21 cellular contexts compared by ENCODE assay signal in the genomic region with DNA sequence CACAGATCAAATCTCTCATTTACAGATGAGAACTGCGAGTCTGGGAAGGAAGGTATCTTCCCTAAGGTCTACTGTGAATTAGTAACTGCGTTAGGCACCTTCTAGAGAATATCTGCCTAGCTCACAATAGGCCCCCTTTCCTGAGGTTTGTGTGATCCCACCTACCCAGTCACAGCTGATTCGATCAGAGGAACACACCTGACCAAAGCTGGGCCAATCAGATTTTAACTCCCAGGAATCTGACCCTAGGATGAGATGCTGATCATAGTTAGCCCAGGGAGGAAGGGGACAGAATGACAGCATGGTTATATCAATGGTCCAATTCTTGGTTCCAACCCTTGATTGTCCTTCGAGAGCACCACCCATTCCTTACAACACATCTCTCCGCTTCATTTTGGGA. TPM values are rescaled to one million over a fixed set of nuclear protein-coding genes. Genes with fewer than 3 reads are reported as not detected.
DNase-seq lines count a peak whose midpoint lies in the region; ATAC-seq and TF ChIP-seq lines count a peak whose summit lies in the region.
"Had no signal": no experiment of that assay in that cellular context is flagged by ENCODE, and none has a peak within 500 bp of the region (broad histone marks: within the 10 kb centered on the region; RNA-seq: fewer than 3 reads in every experiment).

No MANE protein-coding gene starts in this region.

- H3K4me3 Mint-ChIP-seq in Caco-2 (ENCODE audit: unreplicated experiment): peak overlapping the region; percentile 37

- H3K9me3 ChIP-seq in SK-N-SH (no peaks in the 10 kb centered on the region), Caco-2 (no peaks in the 10 kb centered on the region)
- H3K9me3 ChIP-seq: ovary, spleen, transverse colon had no signal

- no peak overlapping the region for H3K18ac ChIP-seq in mesendoderm (ENCODE audit: low read length)

- H3K27ac ChIP-seq in SK-N-SH (ENCODE audit: low read depth in 2 of 2, low read length in 1 of 2): peak overlapping the region in 1 of 2 experiments; percentile 72; a peak in 2 of 4 replicates
- H3K27ac ChIP-seq in mesendoderm (ENCODE audit: low read depth, low read length): no peak overlapping the region
- H3K27ac ChIP-seq: brain microvascular endothelial cell, ovary, transverse colon had no signal

- H3K27ac Mint-ChIP-seq in Caco-2 (ENCODE audit: unreplicated experiment): no peak overlapping the region
- H3K27ac Mint-ChIP-seq in activated naive CD4-positive, alpha-beta T cell treated with anti-CD3 and anti-CD28 coated beads, Interleukin-2, amount 50 U/mL, for 72 hours: peak overlapping the region; percentile 29 to 75

- H3K36me3 ChIP-seq in SK-N-SH (replicated peaks in 1 of 2; ENCODE audit: control insufficient read depth in 1 of 2, insufficient read depth in 2 of 2, low read length in 1 of 2) (no peaks in the 10 kb centered on the region), Caco-2 (ENCODE audit: control insufficient read depth, insufficient read depth, low read length) (no peaks in the 10 kb centered on the region), mesendoderm (ENCODE audit: control insufficient read depth, insufficient read depth, low read length) (no peaks in the 10 kb centered on the region)
- H3K36me3 ChIP-seq: brain microvascular endothelial cell, ovary, spleen, transverse colon had no signal

- no peaks in the 10 kb centered on the region for H3F3A ChIP-seq in SK-N-SH (replicated peaks; ENCODE audit: insufficient read depth)

- no peaks in the 10 kb centered on the region for H4K20me1 ChIP-seq in SK-N-SH (ENCODE audit: insufficient read depth)

- TF ChIP-seq RAD21 in SK-N-SH (IDR thresholded peaks at IDR 0.05; ENCODE audit: low read length): no peak

- H3K23ac ChIP-seq in mesendoderm (ENCODE audit: low read length): no peak overlapping the region

- CTCF ChIA-PET in SK-N-SH (lab: Yijun Ruan, JAX): interaction anchor here (1.9 kb wide), 1 partner anchor 9 kb away, joined by 5 read pairs; no protein-coding TSS in a partner anchor
- CTCF ChIA-PET in Caco-2 (lab: Charles Lee): no interaction called here

- no peak overlapping the region for H3K4ac ChIP-seq in mesendoderm (ENCODE audit: low read depth, low read length)

- H2BK5ac ChIP-seq in mesendoderm (ENCODE audit: low read length): no peak overlapping the region

- no peak overlapping the region for H3K4me2 ChIP-seq in SK-N-SH
- H3K4me2 ChIP-seq in mesendoderm (ENCODE audit: low read length): no peak overlapping the region

- no peaks in the 10 kb centered on the region for H3K27me3 ChIP-seq in SK-N-SH (ENCODE audit: insufficient read depth)
- no peaks in the 10 kb centered on the region for H3K27me3 ChIP-seq in Caco-2 (replicated peaks; ENCODE audit: control insufficient read depth, insufficient read depth, low read length)
- H3K27me3 ChIP-seq in mesendoderm (ENCODE audit: insufficient read depth, low read length, poor library complexity): no peaks in the 10 kb centered on the region
- H3K27me3 ChIP-seq: ovary had no signal

- no peak for TF ChIP-seq EP300 in SK-N-SH (IDR thresholded peaks at IDR 0.05; ENCODE audit: borderline replicate concordance in 1 of 2, low read depth in 1 of 2, low read length in 1 of 2)

- no peak overlapping the region for H3K9ac ChIP-seq in SK-N-SH
- H3K9ac ChIP-seq in mesendoderm (ENCODE audit: low read length): no peak overlapping the region

- POLR2A ChIA-PET in SK-N-SH (lab: Yijun Ruan, JAX) (interaction anchor here (1.4 to 1.9 kb wide), 2 partner anchors 9 to 28 kb away, joined by 3 to 11 read pairs; no protein-coding TSS in a partner anchor), Caco-2 (lab: Charles Lee) (interaction anchor here (0.5 kb wide), 1 partner anchor 222 kb away, joined by 11 read pairs; no protein-coding TSS in a partner anchor)

- DNase-seq in SK-N-SH: peak; percentile 50
- DNase-seq in Caco-2: peak in 1 of 2 experiments; percentile 33
- no peak for DNase-seq in activated naive CD4-positive, alpha-beta T cell treated with anti-CD3 and anti-CD28 coated beads, Interleukin-2, amount 50 U/mL, for 72 hours (ENCODE audit: low spot score in 2 of 2)
- peak; percentile 45 for DNase-seq in mesendoderm
- no peak for DNase-seq in NCI-H1048 (lab: John Stamatoyannopoulos, UW)
- no peak for DNase-seq in GM19240 (ENCODE audit: insufficient read length, low spot score)
- DNase-seq in RKO (ENCODE audit: low spot score): no peak
- DNase-seq: 8988T; activated CD4-positive, alpha-beta T cell treated with anti-CD3 and anti-CD28 coated beads, Interleukin-2, amount 50 U/mL, for 1 hour; brain microvascular endothelial cell; COR-L47; effector memory CD4-positive, alpha-beta T cell; kidney glomerular epithelial cell; NCI-H1092 treated with DMSO at 0.1 percent for 48 hours; NCI-H226; ovary; SHP77 treated with DMSO at 0.1 percent for 48 hours; stimulated activated naive CD8-positive, alpha-beta T cell treated with anti-CD3 and anti-CD28 coated beads, Interleukin-15, amount 100 ng/mL, for 72 hours; transverse colon had no signal

- H3K9me3 Mint-ChIP-seq in Caco-2 (ENCODE audit: unreplicated experiment): no peaks in the 10 kb centered on the region
- peaks cover 4 to 10% of the 10 kb centered on the region in 2 donors for H3K9me3 Mint-ChIP-seq in activated naive CD4-positive, alpha-beta T cell treated with anti-CD3 and anti-CD28 coated beads, Interleukin-2, amount 50 U/mL, for 72 hours

- no peak overlapping the region for H3K4me3 ChIP-seq in SK-N-SH (ENCODE audit: low read depth in 2 of 2, low read length in 1 of 2)
- H3K4me3 ChIP-seq in Caco-2 (ENCODE audit: low read depth, low read length): peak overlapping the region; percentile 21; the same call in 1 of the 2 replicates
- no peak overlapping the region for H3K4me3 ChIP-seq in mesendoderm (ENCODE audit: low read length)
- H3K4me3 ChIP-seq: ovary, spleen, transverse colon had no signal

- H3K4me1 Mint-ChIP-seq in Caco-2 (ENCODE audit: low read depth, unreplicated experiment): peaks cover 31% of the 10 kb centered on the region

- H2AK5ac ChIP-seq in mesendoderm (ENCODE audit: low read length): no peak overlapping the region

- no peaks in the 10 kb centered on the region for H3K9me2 ChIP-seq in SK-N-SH

- intact Hi-C loops in Caco-2 (cut with micrococcal nuclease; ENCODE audit: unreplicated experiment): no loop called here

- no peak overlapping the region for H4K5ac ChIP-seq in mesendoderm (ENCODE audit: low read length)

- no peak for ATAC-seq in SK-N-SH treated with all-trans-retinoic acid at 6 μM for 48 hours
- ATAC-seq in activated naive CD4-positive, alpha-beta T cell treated with anti-CD3 and anti-CD28 coated beads, Interleukin-2, amount 50 U/mL, for 72 hours: no peak

- BruUV-seq in Caco-2 (replicated peaks; lab: Mats Ljungman, UMichigan): no TSS peak

- H3K4me1 ChIP-seq in SK-N-SH (ENCODE audit: control insufficient read depth in 1 of 2, insufficient read depth in 2 of 2, low read depth in 1 of 2, low read length in 1 of 2) (peaks cover 0 to 40% of the 10 kb centered on the region in 2 experiments; a peak in 2 of 4 replicates), Caco-2 (peaks cover 56% of the 10 kb centered on the region), mesendoderm (ENCODE audit: control insufficient read depth, low read depth, low read length) (no peaks in the 10 kb centered on the region)
- H3K4me1 ChIP-seq: transverse colon had no signal

- 66% methylated on average over 5 of the region's 5 CpGs for WGBS in SK-N-SH (ENCODE audit: low lambda C conversion rate)
- WGBS in mesendoderm (ENCODE audit: extremely low coverage, insufficient coverage, low lambda C conversion rate): no CpG with 5 or more reads among the region's 5 CpGs

- no peak overlapping the region for H2BK15ac ChIP-seq in mesendoderm (replicated peaks; ENCODE audit: low read depth)

- H3K79me1 ChIP-seq in mesendoderm (ENCODE audit: low read length): no peaks in the 10 kb centered on the region

- no peak overlapping the region for H2BK120ac ChIP-seq in mesendoderm (ENCODE audit: low read depth, low read length)

- H2AFZ ChIP-seq in SK-N-SH (ENCODE audit: low read depth): no peak overlapping the region

- H4K8ac ChIP-seq in mesendoderm (ENCODE audit: low read depth, low read length): no peak overlapping the region

- no peak overlapping the region for H3K56ac ChIP-seq in mesendoderm (ENCODE audit: low read length)

- H3K79me2 ChIP-seq in SK-N-SH (ENCODE audit: insufficient read depth) (no peaks in the 10 kb centered on the region), mesendoderm (ENCODE audit: control insufficient read depth, insufficient read depth, low read length) (no peaks in the 10 kb centered on the region)

- no peaks in the 10 kb centered on the region for H3K36me3 Mint-ChIP-seq in Caco-2 (ENCODE audit: insufficient read depth, unreplicated experiment)
- H3K36me3 Mint-ChIP-seq in activated naive CD4-positive, alpha-beta T cell treated with anti-CD3 and anti-CD28 coated beads, Interleukin-2, amount 50 U/mL, for 72 hours: peaks cover 3 to 4% of the 10 kb centered on the region in 2 donors

- no peaks in the 10 kb centered on the region for H3K27me3 Mint-ChIP-seq in Caco-2 (ENCODE audit: insufficient read depth, unreplicated experiment)
- H3K27me3 Mint-ChIP-seq: stimulated activated naive CD8-positive, alpha-beta T cell treated with anti-CD3 and anti-CD28 coated beads, Interleukin-15, amount 100 ng/mL, for 72 hours had no signal

- TF ChIP-seq CTCF in SK-N-SH (IDR thresholded peaks at IDR 0.05): no peak
- TF ChIP-seq CTCF in Caco-2 (IDR thresholded peaks at IDR 0.05; ENCODE audit: insufficient read depth in 1 of 2, low read depth in 1 of 2, low read length in 1 of 2, severe bottlenecking in 1 of 2, unreplicated experiment in 1 of 2): no peak

TF ChIP-seq in SK-N-SH, 30 proteins besides CTCF, POLR2A, EP300 and RAD21 (continues in another document):
- no peak for TF ChIP-seq TAF1 (IDR thresholded peaks at IDR 0.05; ENCODE audit: borderline replicate concordance, low read depth, low read length)

TF ChIP-seq in SK-N-SH treated with all-trans-retinoic acid at 6 μM for 48 hours, 23 proteins besides CTCF, POLR2A, EP300 and RAD21:
- TF ChIP-seq ZFP30 (CRISPR knock-in tag; IDR thresholded peaks at IDR 0.05) (no peak), BACH2 (CRISPR knock-in tag; IDR thresholded peaks at IDR 0.05; ENCODE audit: borderline replicate concordance) (no peak)
TF ChIP-seq in SK-N-SH treated with all-trans-retinoic acid at 6 μM for 48 hours: peak in this region for 0.

RNA-seq across cellular contexts. Expression of a gene that starts 7.4 kb away (rescaled TPM):
- polyA plus RNA-seq in SK-N-SH (2012; rRNA removed): 49.1 and 63.2 TPM in 2 replicates
- polyA plus RNA-seq in SK-N-SH (2012; cell fraction: cytosol; rRNA removed): 50.1 and 62.9 TPM in 2 replicates
- polyA plus RNA-seq in SK-N-SH (2012; cell fraction: nucleus; rRNA removed): 17.7 and 37.0 TPM in 2 replicates
- total RNA-seq in Caco-2 (2022): 30.6 and 32.3 TPM in 2 replicates
- total RNA-seq in activated naive CD4-positive, alpha-beta T cell treated with anti-CD3 and anti-CD28 coated beads, Interleukin-2, amount 50 U/mL, for 72 hours: 10 to 100 TPM; 53.3 to 68.6 TPM
- polyA plus RNA-seq in mesendoderm (2013, experiment 1 of 2): 27.6 TPM
- polyA plus RNA-seq in mesendoderm (2013, experiment 2 of 2): 28.0 TPM

Comparison
In these comparisons a context has a peak if more than half of its experiments do, and no peak if none do; other contexts are left out.
1. DNase-seq: peak in SK-N-SH (single experiment) and mesendoderm (single experiment); none in activated naive CD4-positive, alpha-beta T cell treated with anti-CD3 and anti-CD28 coated beads, Interleukin-2, amount 50 U/mL, for 72 hours (0 of 2), NCI-H1048 (single experiment), GM19240 (single experiment) and RKO (single experiment).